Comparison of ENCODE assay signal across 20 cellular contexts in genomic region chr10:63668081-63668480, GRCh38.
"Had no signal": no experiment of that assay in that cellular context is flagged by ENCODE, and none has a peak within 500 bp of the region (broad histone marks: within the 10 kb centered on the region; RNA-seq: fewer than 3 reads in every experiment).

No MANE protein-coding gene starts in this region.

- H3K36me3 ChIP-seq: adrenal gland, suprapubic skin, WERI-Rb-1 had no signal

- H3K9me3 ChIP-seq: adrenal gland, suprapubic skin had no signal

- H3K27me3 ChIP-seq: adrenal gland, suprapubic skin had no signal

- H3K27ac ChIP-seq: suprapubic skin, WERI-Rb-1 had no signal

- H3K4me3 ChIP-seq: adrenal gland, suprapubic skin had no signal

- ATAC-seq: natural killer cell treated with Interleukin-12 subunit alpha and Interleukin-12 subunit beta and Interleukin-15 and Interleukin-18, amount 100 ng/mL, for 72 hours; right cardiac atrium; T-helper 17 cell had no signal

- DNase-seq: activated CD4-positive, alpha-beta T cell treated with anti-CD3 and anti-CD28 coated beads, Interleukin-2, amount 50 U/mL, for 48 hours; activated naive CD4-positive, alpha-beta T cell treated with anti-CD3 and anti-CD28 coated beads, Interleukin-2, amount 50 U/mL, for 16 hours; activated T-cell treated with anti-CD3 and anti-CD28 coated beads, Interleukin-2, amount 50 U/mL, for 24 hours; adrenal gland; cortex of kidney; effector memory CD4-positive, alpha-beta T cell; glutamatergic neuron; hypothalamus; kidney glomerular epithelial cell; mesendoderm; nucleus accumbens; right cardiac atrium; small intestine; stimulated activated CD4-positive, alpha-beta T cell treated with anti-CD3 and anti-CD28 coated beads, Interleukin-4, amount 100 ng/mL, for 4 hours; stimulated activated CD8-positive, alpha-beta memory T cell treated with anti-CD3 and anti-CD28 coated beads, Interleukin-4, amount 100 ng/mL, for 48 hours; stimulated activated naive CD4-positive, alpha-beta T cell treated with Interleukin-2 at 50 U/mL for 16 hours; T-helper 17 cell; WERI-Rb-1 had no signal
